In the genomic region with DNA sequence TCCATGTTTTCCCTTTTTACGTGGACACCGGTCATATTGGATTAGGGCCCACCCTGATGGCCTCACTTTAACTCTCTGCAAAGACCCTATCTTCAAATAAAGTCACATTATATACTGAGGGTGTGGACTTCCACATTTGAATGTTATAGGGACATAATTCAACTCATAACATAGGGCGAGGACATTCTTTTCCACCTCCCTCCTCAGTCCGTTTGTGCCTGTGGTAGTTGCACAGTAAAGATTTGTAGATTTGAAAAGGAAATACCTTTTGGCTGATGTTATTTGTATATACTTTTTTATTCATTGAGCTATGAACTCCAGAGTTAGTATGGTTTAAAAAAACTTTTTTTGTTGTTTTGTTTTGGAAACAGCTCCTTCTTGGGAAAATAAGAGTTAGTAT, we compare ENCODE assay signal across 15 cellular contexts. TPM values are rescaled to one million over a fixed set of nuclear protein-coding genes. Genes with fewer than 3 reads are reported as not detected.
DNase-seq lines count a peak whose midpoint lies in the region; ATAC-seq and TF ChIP-seq lines count a peak whose summit lies in the region.
"Had no signal": no experiment of that assay in that cellular context is flagged by ENCODE, and none has a peak within 500 bp of the region (broad histone marks: within the 10 kb centered on the region; RNA-seq: fewer than 3 reads in every experiment).

No MANE protein-coding gene starts in this region.

- no peak overlapping the region for H2BK12ac ChIP-seq in mesenchymal stem cell (ENCODE audit: low read length in 2 of 2)

- H3K27ac ChIP-seq in IMR-90 (ENCODE audit: insufficient read depth, low read length) (peak overlapping the region; percentile 48; the same call in 1 of the 2 replicates), SK-N-MC (0 out of 2 replicates have a peak overlapping the region, but pooled peaks have one; percentile 35), dorsolateral prefrontal cortex (peak overlapping the region in 30 of 59 donors; percentile 0 to 72 (median 34)), mesenchymal stem cell (ENCODE audit: low read length, poor library complexity, severe bottlenecking) (no peak overlapping the region)
- H3K27ac ChIP-seq: BLaER1 treated with 17β-estradiol and CSF1 and Interleukin-3, amounts not matched to agents 10 nM and 100 nM; GM23248 had no signal

- H3K9ac ChIP-seq in IMR-90 (ENCODE audit: low read depth, low read length) (no peak overlapping the region), SK-N-MC (ENCODE audit: insufficient read length) (no peak overlapping the region), mesenchymal stem cell (ENCODE audit: low read length) (no peak overlapping the region)
- H3K9ac ChIP-seq: BLaER1 treated with 17β-estradiol and CSF1 and Interleukin-3, amounts not matched to agents 10 nM and 100 nM; GM23248 had no signal

- peak; percentile 45; the same call in 1 of the 2 replicates for ATAC-seq in IMR-90 (ENCODE audit: low read depth)
- ATAC-seq in left cardiac atrium, result no peak
- no peak for ATAC-seq in GM19463 (IDR thresholded peaks at IDR 0.05; ENCODE audit: unreplicated experiment)
- no peak for ATAC-seq in Right ventricle myocardium superior (ENCODE audit: poor library complexity)
- ATAC-seq: CD8-positive, alpha-beta T cell; GM12878 had no signal

- peak overlapping the region in 1 of 2 experiments; percentile 65; a peak in 1 of 4 replicates for H4K8ac ChIP-seq in IMR-90 (ENCODE audit: low read depth in 2 of 2, low read length in 2 of 2)
- peak overlapping the region; percentile 64 for H4K8ac ChIP-seq in mesenchymal stem cell (ENCODE audit: low read length)

- H2BK5ac ChIP-seq in IMR-90 (ENCODE audit: low read depth, low read length, poor library complexity, severe bottlenecking), result no peak overlapping the region
- H2BK5ac ChIP-seq in mesenchymal stem cell (ENCODE audit: low read depth, low read length, poor library complexity, severe bottlenecking), result no peak overlapping the region

- no peak for TF ChIP-seq POLR2A in IMR-90 (IDR thresholded peaks at IDR 0.05; ENCODE audit: low read depth, low read length)

- intact Hi-C loops in IMR-90 (cut with micrococcal nuclease) (no loop called here), dorsolateral prefrontal cortex (cut with DNase I) (no loop called here), left cardiac atrium (cut with DNase I) (no loop called here), Right ventricle myocardium superior (cut with DNase I) (no loop called here)

- in situ Hi-C loops in IMR-90 (cut with MboI; ENCODE audit: low sequenced_read_pairs), result no loop called here

- H3K4me1 ChIP-seq in IMR-90 (ENCODE audit: control insufficient read depth, insufficient read depth, low read length) (peaks cover 5% of the 10 kb centered on the region), mesenchymal stem cell (ENCODE audit: control insufficient read depth, insufficient read depth, low read depth, low read length) (peaks cover 13% of the 10 kb centered on the region)
- H3K4me1 ChIP-seq: HAP-1 had no signal

- H2BK20ac ChIP-seq in IMR-90 (ENCODE audit: low read depth, low read length), result peak overlapping the region; percentile 63; the same call in 1 of the 2 replicates

- BruUV-seq in IMR-90 (replicated peaks; lab: Mats Ljungman, UMichigan), result no TSS peak

- no peak overlapping the region for H3K18ac ChIP-seq in IMR-90 (ENCODE audit: low read depth, low read length)
- no peak overlapping the region for H3K18ac ChIP-seq in mesenchymal stem cell (ENCODE audit: low read depth in 1 of 2, low read length in 2 of 2)

- no peak overlapping the region for H3K56ac ChIP-seq in IMR-90 (ENCODE audit: extremely low read depth, insufficient read depth, low read length)

- H3K14ac ChIP-seq in IMR-90 (replicated peaks; ENCODE audit: low read depth, low read length) (0 out of 2 replicates have a peak overlapping the region, but pooled peaks have one; percentile 65), mesenchymal stem cell (ENCODE audit: low read length in 2 of 2) (no peak overlapping the region)

- H2AK5ac ChIP-seq in IMR-90 (ENCODE audit: low read depth, low read length) (no peak overlapping the region; the same call in 1 of the 2 replicates), mesenchymal stem cell (ENCODE audit: low read length, severe bottlenecking) (peak overlapping the region; percentile 66)

- H2BK15ac ChIP-seq in IMR-90 (ENCODE audit: low read depth, low read length) (no peak overlapping the region; the same call in 2 of the 3 replicates), mesenchymal stem cell (ENCODE audit: low read depth, poor library complexity, severe bottlenecking) (no peak overlapping the region)

- dilution Hi-C loops in IMR-90 (cut with HindIII; ENCODE audit: low sequenced_read_pairs, unreplicated experiment), result no loop called here

- DNase-seq in IMR-90, result peak; percentile 13
- DNase-seq in SK-N-MC (ENCODE audit: low read depth, low spot score), result no peak
- DNase-seq in dorsolateral prefrontal cortex, result no peak
- peak; percentile 25 for DNase-seq in mesenchymal stem cell
- no peak for DNase-seq in left cardiac atrium
- no peak for DNase-seq in Right ventricle myocardium superior
- DNase-seq: Calu3; CD8-positive, alpha-beta T cell; DMS79 treated with DMSO at 0.1 percent for 48 hours; EL; GM23248 had no signal

- no peak overlapping the region for H2AK9ac ChIP-seq in IMR-90 (replicated peaks; ENCODE audit: low read depth, low read length, poor library complexity)

- no peak for TF ChIP-seq RAD21 in IMR-90 (IDR thresholded peaks at IDR 0.05; ENCODE audit: low read length)

- no peak overlapping the region for H4K5ac ChIP-seq in IMR-90 (ENCODE audit: low read depth, low read length)

- H3K23ac ChIP-seq in IMR-90 (ENCODE audit: low read depth, low read length) (no peak overlapping the region), mesenchymal stem cell (ENCODE audit: low read length in 2 of 2) (no peak overlapping the region)

- TF ChIP-seq CTCF in IMR-90 (conservative IDR thresholded peaks at IDR 0.05; ENCODE audit: low read depth, low read length) (no peak), dorsolateral prefrontal cortex (IDR thresholded peaks at IDR 0.05 in 54 of 56, conservative IDR thresholded peaks at IDR 0.05 in 2 of 56; ENCODE audit: low read depth in 1 of 56, partially characterized antibody in 56 of 56) (no peak)

- peak overlapping the region; percentile 46; the same call in 1 of the 2 replicates for H3K4ac ChIP-seq in IMR-90 (ENCODE audit: low read depth, low read length)
- H3K4ac ChIP-seq in mesenchymal stem cell (ENCODE audit: low read depth in 1 of 2, low read length in 2 of 2), result no peak overlapping the region

- H4K91ac ChIP-seq in IMR-90 (ENCODE audit: insufficient read depth, low read depth, low read length) (no peak overlapping the region), mesenchymal stem cell (ENCODE audit: low read length) (no peak overlapping the region)

- H2BK120ac ChIP-seq in IMR-90 (ENCODE audit: low read depth, low read length), result 0 out of 2 replicates have a peak overlapping the region, but pooled peaks have one; percentile 53
- no peak overlapping the region for H2BK120ac ChIP-seq in mesenchymal stem cell (ENCODE audit: low read depth, low read length)

- peaks cover 0 to 9% of the 10 kb centered on the region in 2 experiments; a peak in 3 of 4 replicates for H3K79me1 ChIP-seq in IMR-90 (ENCODE audit: low read depth in 1 of 2, low read length in 2 of 2)
- peaks cover 8% of the 10 kb centered on the region for H3K79me1 ChIP-seq in mesenchymal stem cell (replicated peaks; ENCODE audit: low read length, poor library complexity, severe bottlenecking)

- H3K4me3 ChIP-seq in IMR-90 (ENCODE audit: insufficient read depth, low read depth, low read length), result no peak overlapping the region
- H3K4me3 ChIP-seq in SK-N-MC, result no peak overlapping the region
- H3K4me3 ChIP-seq in dorsolateral prefrontal cortex, result no peak overlapping the region
- no peak overlapping the region for H3K4me3 ChIP-seq in mesenchymal stem cell (ENCODE audit: insufficient read depth in 1 of 2, low read depth in 1 of 2, low read length in 2 of 2)
- H3K4me3 ChIP-seq: BLaER1 treated with 17β-estradiol and CSF1 and Interleukin-3, amounts not matched to agents 10 nM and 100 nM; GM12878; GM23248; HAP-1 had no signal

- peaks cover 8% of the 10 kb centered on the region for H3K36me3 ChIP-seq in IMR-90 (ENCODE audit: control insufficient read depth, insufficient read depth, low read length)
- 0 out of 2 replicates have a peak, but pooled peaks cover 6% of the 10 kb centered on the region for H3K36me3 ChIP-seq in SK-N-MC (ENCODE audit: insufficient read depth, low read length)
- H3K36me3 ChIP-seq in mesenchymal stem cell (ENCODE audit: control insufficient read depth in 1 of 2, insufficient read depth in 2 of 2, low read depth in 1 of 2, low read length in 2 of 2), result peaks cover 3 to 22% of the 10 kb centered on the region in 2 experiments
- H3K36me3 ChIP-seq: HAP-1 had no signal

- no peak overlapping the region for H2AFZ ChIP-seq in IMR-90 (replicated peaks; ENCODE audit: low read length, poor library complexity)
- H2AFZ ChIP-seq in mesenchymal stem cell (ENCODE audit: low read depth, low read length), result no peak overlapping the region
- H2AFZ ChIP-seq: GM23248 had no signal

- no peaks in the 10 kb centered on the region for H4K20me1 ChIP-seq in IMR-90 (ENCODE audit: insufficient read depth, low read length)
- H4K20me1 ChIP-seq: BLaER1 treated with 17β-estradiol and CSF1 and Interleukin-3, amounts not matched to agents 10 nM and 100 nM had no signal

- WGBS in IMR-90 (ENCODE audit: extremely low coverage in 2 of 2, insufficient read length in 1 of 2), 2 experiments, result no CpG with 5 or more reads among the region's 4 CpGs
- no CpG with 5 or more reads among the region's 4 CpGs for WGBS in mesenchymal stem cell

- H3K27me3 ChIP-seq in IMR-90 (ENCODE audit: control insufficient read depth, insufficient read depth, low read length) (no peaks in the 10 kb centered on the region), dorsolateral prefrontal cortex (no peaks in the 10 kb centered on the region), mesenchymal stem cell (ENCODE audit: control insufficient read depth in 1 of 2, insufficient read depth in 1 of 2, low read length in 2 of 2) (no peaks in the 10 kb centered on the region)
- H3K27me3 ChIP-seq: BLaER1 treated with 17β-estradiol and CSF1 and Interleukin-3, amounts not matched to agents 10 nM and 100 nM had no signal

- peaks cover 11% of the 10 kb centered on the region; the same call in 1 of the 2 replicates for H3K9me1 ChIP-seq in IMR-90 (ENCODE audit: insufficient read depth, low read length)

- POLR2A ChIA-PET in IMR-90 (lab: Charles Lee; ENCODE audit: unreplicated experiment), result interaction anchor here (0.6 kb wide), 1 partner anchor 197 kb away, joined by 3 read pairs; no protein-coding TSS in a partner anchor

- H3K4me2 ChIP-seq in IMR-90 (ENCODE audit: low read depth, low read length) (no peak overlapping the region), mesenchymal stem cell (ENCODE audit: low read length, poor library complexity, severe bottlenecking) (no peak overlapping the region)
- H3K4me2 ChIP-seq: BLaER1 treated with 17β-estradiol and CSF1 and Interleukin-3, amounts not matched to agents 10 nM and 100 nM had no signal

- CTCF ChIA-PET in IMR-90 (lab: Yijun Ruan, JAX), result interaction anchor here (0.6 kb wide), 1 partner anchor 13 kb away, joined by 6 read pairs; no protein-coding TSS in a partner anchor

- H3K9me3 ChIP-seq in IMR-90 (ENCODE audit: control insufficient read depth, insufficient read depth, low read length) (no peaks in the 10 kb centered on the region), SK-N-MC (ENCODE audit: low read depth, low read length) (no peaks in the 10 kb centered on the region), mesenchymal stem cell (ENCODE audit: control insufficient read depth, low read length) (no peaks in the 10 kb centered on the region)
- H3K9me3 ChIP-seq: BLaER1 treated with 17β-estradiol and CSF1 and Interleukin-3, amounts not matched to agents 10 nM and 100 nM; HAP-1 had no signal

RNA-seq across cellular contexts. Expression of gene DHFR, which starts 51.0 kb away (rescaled TPM):
- total RNA-seq in IMR-90 (2012; rRNA removed) (29.4 and 44.4 TPM in 2 replicates), dorsolateral prefrontal cortex (10 to 100 TPM in 115 of 120 experiments, 1 to 10 TPM in 5; 8.3 to 36.3 (median 16.7) TPM), left cardiac atrium (10 to 100 TPM in 1 of 2 donors, 1 to 10 TPM in 1; 4.5 to 11.5 TPM), Right ventricle myocardium superior (10.7 TPM)
- 16.5 and 20.6 TPM in 2 replicates for polyA plus RNA-seq in IMR-90 (2012; rRNA removed)
- polyA plus RNA-seq in IMR-90 (2012; cell fraction: cytosol; rRNA removed), result 4.5 and 4.8 TPM in 2 replicates
- polyA plus RNA-seq in IMR-90 (2012; cell fraction: nucleus; rRNA removed; ENCODE audit: low replicate concordance), result 2.6 and 8.7 TPM in 2 replicates
- 16.2 TPM for polyA plus RNA-seq in mesenchymal stem cell (2013, experiment 1 of 2)
- polyA plus RNA-seq in mesenchymal stem cell (2013, experiment 2 of 2), result 18.2 TPM

RNA-seq across cellular contexts. Expression of gene MSH3, which starts 51.3 kb away (rescaled TPM):
- 13.3 and 16.9 TPM in 2 replicates for total RNA-seq in IMR-90 (2012; rRNA removed)
- polyA plus RNA-seq in IMR-90 (2012; rRNA removed), result 3.8 and 4.6 TPM in 2 replicates
- polyA plus RNA-seq in IMR-90 (2012; cell fraction: cytosol; rRNA removed), result 0.92 and 1.1 TPM in 2 replicates
- 0.32 and 2.5 TPM in 2 replicates for polyA plus RNA-seq in IMR-90 (2012; cell fraction: nucleus; rRNA removed; ENCODE audit: low replicate concordance)
- total RNA-seq in dorsolateral prefrontal cortex, result 10 to 100 TPM; 15.6 to 28.3 (median 21.3) TPM
- 9.4 TPM for polyA plus RNA-seq in mesenchymal stem cell (2013, experiment 1 of 2)
- 9.3 TPM for polyA plus RNA-seq in mesenchymal stem cell (2013, experiment 2 of 2)
- 10 to 100 TPM; 10.9 to 11.5 TPM for total RNA-seq in left cardiac atrium
- 10.5 TPM for total RNA-seq in Right ventricle myocardium superior

Comparison
In these comparisons a context has a peak if more than half of its experiments do, and no peak if none do; other contexts are left out.
1. DNase-seq: peak in IMR-90 (single experiment) and mesenchymal stem cell (single experiment); none in SK-N-MC (single experiment), dorsolateral prefrontal cortex (0 of 10), left cardiac atrium (single experiment) and Right ventricle myocardium superior (single experiment).